23 cellular contexts compared by ENCODE assay signal in the genomic region with DNA sequence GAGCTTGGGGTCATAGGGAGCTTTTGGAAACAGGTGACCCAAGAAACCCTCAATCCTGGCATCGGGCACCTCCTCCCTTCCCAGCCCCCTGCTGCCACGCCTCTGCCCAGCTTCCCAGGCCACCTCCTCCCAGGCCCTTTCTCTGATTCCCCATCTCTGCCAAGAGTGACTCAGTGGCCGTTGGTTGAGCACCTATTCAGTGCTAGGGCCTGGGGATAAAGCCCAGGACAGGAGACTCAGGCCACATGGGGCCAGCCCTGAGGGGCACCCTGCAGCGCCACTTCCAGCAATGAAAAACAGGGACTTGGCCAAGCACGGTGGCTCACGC.
DNase-seq lines count a peak whose midpoint lies in the region; ATAC-seq and TF ChIP-seq lines count a peak whose summit lies in the region.
"Had no signal": no experiment of that assay in that cellular context is flagged by ENCODE, and none has a peak within 500 bp of the region (broad histone marks: within the 10 kb centered on the region; RNA-seq: fewer than 3 reads in every experiment).

No MANE protein-coding gene starts in this region.

- H3K9me3 Mint-ChIP-seq in activated naive CD4-positive, alpha-beta T cell treated with anti-CD3 and anti-CD28 coated beads for 36 hours = no peaks in the 10 kb centered on the region
- H3K9me3 Mint-ChIP-seq: activated CD4-positive, alpha-beta memory T cell treated with anti-CD3 and anti-CD28 coated beads for 36 hours; activated T-cell treated with anti-CD3 and anti-CD28 coated beads, Interleukin-2, amount 50 U/mL, for 4 hours; immature natural killer cell; nephron progenitor cell had no signal

- dilution Hi-C loops in IMR-90 (cut with HindIII; ENCODE audit: low sequenced_read_pairs, unreplicated experiment) = no loop called here

- no TSS peak for BruUV-seq in IMR-90 (replicated peaks; lab: Mats Ljungman, UMichigan)

- H3K9me1 ChIP-seq in IMR-90 (ENCODE audit: insufficient read depth, low read length) = peaks cover 31% of the 10 kb centered on the region

- no peak overlapping the region for H2BK120ac ChIP-seq in IMR-90 (ENCODE audit: low read depth, low read length)

- H3K9ac ChIP-seq in IMR-90 (ENCODE audit: low read depth, low read length) = no peak overlapping the region
- peak overlapping the region; percentile 65 for H3K9ac ChIP-seq in mucosa of stomach (ENCODE audit: low read length)
- no peak overlapping the region for H3K9ac ChIP-seq in stomach smooth muscle (ENCODE audit: low read length in 2 of 2)
- H3K9ac ChIP-seq: KMS-11 had no signal

- peaks cover 37% of the 10 kb centered on the region for H3K4me1 ChIP-seq in IMR-90 (ENCODE audit: control insufficient read depth, insufficient read depth, low read length)
- H3K4me1 ChIP-seq in mucosa of stomach (ENCODE audit: control insufficient read depth, insufficient read depth, low read length) = peaks cover 98% of the 10 kb centered on the region
- peaks cover 79% of the 10 kb centered on the region for H3K4me1 ChIP-seq in stomach smooth muscle (ENCODE audit: control insufficient read depth, insufficient read depth, low read length)
- H3K4me1 ChIP-seq in adrenal gland (replicated peaks in 1 of 2) = peaks cover 19 to 82% of the 10 kb centered on the region in 2 donors

- H3K27me3 ChIP-seq in IMR-90 (ENCODE audit: control insufficient read depth, insufficient read depth, low read length) (no peaks in the 10 kb centered on the region), dorsolateral prefrontal cortex (no peaks in the 10 kb centered on the region), mucosa of stomach (ENCODE audit: control insufficient read depth, insufficient read depth, low read length) (no peaks in the 10 kb centered on the region), stomach smooth muscle (ENCODE audit: control insufficient read depth in 1 of 2, insufficient read depth in 2 of 2, low read length in 2 of 2) (no peaks in the 10 kb centered on the region), adrenal gland (no peaks in the 10 kb centered on the region)

- no peak overlapping the region for H4K5ac ChIP-seq in IMR-90 (ENCODE audit: low read depth, low read length)

- CTCF ChIA-PET in IMR-90 (lab: Yijun Ruan, JAX) = no interaction called here
- CTCF ChIA-PET in activated naive CD4-positive, alpha-beta T cell treated with anti-CD3 and anti-CD28 coated beads for 36 hours (lab: Charles Lee) = interaction anchor here (0.5 kb wide), 1 partner anchor 193 kb away, joined by 5 read pairs; no protein-coding TSS in a partner anchor

- WGBS in IMR-90 (ENCODE audit: extremely low coverage in 2 of 2, insufficient read length in 1 of 2), 2 experiments = 96% methylated on average over 5 of the region's 6 CpGs; no CpG with 5 or more reads in 1 of the 2 experiments
- WGBS in adrenal gland, 4 donors = 74 to 88% (median 86%) methylated on average over 5 to 6 of the region's 6 CpGs

- H2AK9ac ChIP-seq in IMR-90 (replicated peaks; ENCODE audit: low read depth, low read length, poor library complexity) = peak overlapping the region; percentile 76

- no peak overlapping the region for H2BK20ac ChIP-seq in IMR-90 (ENCODE audit: low read depth, low read length)

- H3K4me2 ChIP-seq in IMR-90 (ENCODE audit: low read depth, low read length) = no peak overlapping the region
- H3K4me2 ChIP-seq: KMS-11 had no signal

- POLR2A ChIA-PET in IMR-90 (lab: Charles Lee; ENCODE audit: unreplicated experiment) = no interaction called here

- H2BK15ac ChIP-seq in IMR-90 (ENCODE audit: low read depth, low read length) = no peak overlapping the region

- no peak for TF ChIP-seq RAD21 in IMR-90 (IDR thresholded peaks at IDR 0.05; ENCODE audit: low read length)

- H3K36me3 Mint-ChIP-seq in activated naive CD4-positive, alpha-beta T cell treated with anti-CD3 and anti-CD28 coated beads for 36 hours (ENCODE audit: low read depth) = no peaks in the 10 kb centered on the region
- H3K36me3 Mint-ChIP-seq: activated CD4-positive, alpha-beta memory T cell treated with anti-CD3 and anti-CD28 coated beads for 36 hours; immature natural killer cell had no signal

- peaks cover 8% of the 10 kb centered on the region for H3K4me1 Mint-ChIP-seq in activated naive CD4-positive, alpha-beta T cell treated with anti-CD3 and anti-CD28 coated beads for 36 hours (ENCODE audit: low read depth)

- peaks cover 10% of the 10 kb centered on the region for H4K20me1 ChIP-seq in IMR-90 (ENCODE audit: insufficient read depth, low read length)

- no peak overlapping the region for H3K27ac Mint-ChIP-seq in activated naive CD4-positive, alpha-beta T cell treated with anti-CD3 and anti-CD28 coated beads for 36 hours
- H3K27ac Mint-ChIP-seq: activated CD4-positive, alpha-beta memory T cell treated with anti-CD3 and anti-CD28 coated beads for 36 hours; nephron progenitor cell had no signal

- H3K27ac ChIP-seq in IMR-90 (ENCODE audit: insufficient read depth, low read length) (no peak overlapping the region), dorsolateral prefrontal cortex (peak overlapping the region in 57 of 59 donors; percentile 68 to 99 (median 98)), stomach smooth muscle (ENCODE audit: low read length) (peak overlapping the region; percentile 89), adrenal gland (peak overlapping the region in 2 of 5 donors; percentile 72 to 93)
- H3K27ac ChIP-seq: KMS-11 had no signal

- TF ChIP-seq CTCF in IMR-90 (conservative IDR thresholded peaks at IDR 0.05; ENCODE audit: low read depth, low read length) = no peak
- TF ChIP-seq CTCF in dorsolateral prefrontal cortex (IDR thresholded peaks at IDR 0.05 in 54 of 56, conservative IDR thresholded peaks at IDR 0.05 in 2 of 56; ENCODE audit: low read depth in 1 of 56, partially characterized antibody in 56 of 56) = no peak
- no peak for TF ChIP-seq CTCF in adrenal gland (IDR thresholded peaks at IDR 0.05)

- no peak overlapping the region for H3K4ac ChIP-seq in IMR-90 (ENCODE audit: low read depth, low read length)

- H3K4me3 ChIP-seq in IMR-90 (ENCODE audit: insufficient read depth, low read depth, low read length) (no peak overlapping the region), dorsolateral prefrontal cortex (no peak overlapping the region), mucosa of stomach (ENCODE audit: low read length) (no peak overlapping the region), stomach smooth muscle (ENCODE audit: low read length in 2 of 2) (no peak overlapping the region), adrenal gland (no peak overlapping the region)

- TF ChIP-seq POLR2A in IMR-90 (IDR thresholded peaks at IDR 0.05; ENCODE audit: low read depth, low read length) = no peak
- TF ChIP-seq POLR2A in adrenal gland (IDR thresholded peaks at IDR 0.05) = no peak

- DNase-seq in IMR-90 (no peak), dorsolateral prefrontal cortex (no peak), NCI-H226 (no peak), adrenal gland (no peak)
- DNase-seq in activated naive CD4-positive, alpha-beta T cell treated with anti-CD3 and anti-CD28 coated beads for 36 hours = no peak
- DNase-seq: activated CD4-positive, alpha-beta memory T cell treated with anti-CD3 and anti-CD28 coated beads for 36 hours; activated T-cell treated with anti-CD3 and anti-CD28 coated beads, Interleukin-2, amount 50 U/mL, for 4 hours; COR-L47; immature natural killer cell; mammary epithelial cell; NCI-H1048; NCI-H2107; NCI-H526 treated with DMSO at 0.1 percent for 48 hours; nephron progenitor cell; retina; SHP77 treated with DMSO at 0.1 percent for 48 hours; stimulated activated naive CD8-positive, alpha-beta T cell treated with anti-CD3 and anti-CD28 coated beads, Interleukin-15, Interleukin-2, amounts not matched to agents 100 U/mL and 50 U/mL, for 24 hours; WERI-Rb-1 had no signal

- no peak overlapping the region for H3K56ac ChIP-seq in IMR-90 (ENCODE audit: extremely low read depth, insufficient read depth, low read length)

- H4K91ac ChIP-seq in IMR-90 (ENCODE audit: insufficient read depth, low read depth, low read length) = no peak overlapping the region

- no peak overlapping the region for H2BK5ac ChIP-seq in IMR-90 (ENCODE audit: low read depth, low read length, poor library complexity, severe bottlenecking)

- H3K23ac ChIP-seq in IMR-90 (ENCODE audit: low read depth, low read length) = no peak overlapping the region

- H3K9me3 ChIP-seq in IMR-90 (ENCODE audit: control insufficient read depth, insufficient read depth, low read length) = no peaks in the 10 kb centered on the region
- H3K9me3 ChIP-seq in mucosa of stomach (ENCODE audit: control insufficient read depth, low read length) = no peaks in the 10 kb centered on the region
- H3K9me3 ChIP-seq in stomach smooth muscle (ENCODE audit: control insufficient read depth in 2 of 2, low read length in 2 of 2) = no peaks in the 10 kb centered on the region
- H3K9me3 ChIP-seq in adrenal gland (replicated peaks in 1 of 3) = no peaks in the 10 kb centered on the region

- H3K4me3 Mint-ChIP-seq in activated naive CD4-positive, alpha-beta T cell treated with anti-CD3 and anti-CD28 coated beads for 36 hours = no peak overlapping the region
- H3K4me3 Mint-ChIP-seq: activated CD4-positive, alpha-beta memory T cell treated with anti-CD3 and anti-CD28 coated beads for 36 hours; activated T-cell treated with anti-CD3 and anti-CD28 coated beads, Interleukin-2, amount 50 U/mL, for 4 hours; immature natural killer cell; nephron progenitor cell had no signal

- H3K36me3 ChIP-seq in IMR-90 (ENCODE audit: control insufficient read depth, insufficient read depth, low read length) = peaks cover 9% of the 10 kb centered on the region; the same call in 1 of the 2 replicates
- H3K36me3 ChIP-seq in mucosa of stomach (ENCODE audit: control insufficient read depth, insufficient read depth, low read length) = peaks cover 10% of the 10 kb centered on the region
- H3K36me3 ChIP-seq in stomach smooth muscle (ENCODE audit: control insufficient read depth in 2 of 2, insufficient read depth in 2 of 2, low read length in 2 of 2) = peaks cover 0 to 2% of the 10 kb centered on the region in 2 donors
- peaks cover 0 to 10% of the 10 kb centered on the region in 2 donors for H3K36me3 ChIP-seq in adrenal gland (replicated peaks in 1 of 2)

- H3K14ac ChIP-seq in IMR-90 (replicated peaks; ENCODE audit: low read depth, low read length) = no peak overlapping the region

- intact Hi-C loops in IMR-90 (cut with micrococcal nuclease) = no loop called here
- intact Hi-C loops in dorsolateral prefrontal cortex (cut with DNase I) = no loop called here
- intact Hi-C loops in adrenal gland (cut with DNase I) = no loop called here
- intact Hi-C loops in activated naive CD4-positive, alpha-beta T cell treated with anti-CD3 and anti-CD28 coated beads for 36 hours (cut with micrococcal nuclease) = no loop called here

- no peak for ATAC-seq in IMR-90 (ENCODE audit: low read depth)
- no peak for ATAC-seq in GM19467 (IDR thresholded peaks at IDR 0.05; ENCODE audit: unreplicated experiment)
- ATAC-seq: activated T-cell treated with anti-CD3 and anti-CD28 coated beads, Interleukin-2, amount 50 U/mL, for 4 hours; HCT116; stimulated activated naive CD8-positive, alpha-beta T cell treated with anti-CD3 and anti-CD28 coated beads, Interleukin-15, Interleukin-2, amounts not matched to agents 100 U/mL and 50 U/mL, for 24 hours had no signal

- in situ Hi-C loops in IMR-90 (cut with MboI; ENCODE audit: low sequenced_read_pairs) = no loop called here

- H2AFZ ChIP-seq in IMR-90 (replicated peaks; ENCODE audit: low read length, poor library complexity) = no peak overlapping the region

- H4K8ac ChIP-seq in IMR-90 (ENCODE audit: low read depth in 2 of 2, low read length in 2 of 2) = no peak overlapping the region

- H3K18ac ChIP-seq in IMR-90 (ENCODE audit: low read depth, low read length) = no peak overlapping the region

- H2AK5ac ChIP-seq in IMR-90 (ENCODE audit: low read depth, low read length) = no peak overlapping the region

- H3K79me1 ChIP-seq in IMR-90 (ENCODE audit: low read depth in 1 of 2, low read length in 2 of 2) = peaks cover 10 to 95% of the 10 kb centered on the region in 2 experiments

- H3K27me3 Mint-ChIP-seq in activated naive CD4-positive, alpha-beta T cell treated with anti-CD3 and anti-CD28 coated beads for 36 hours (ENCODE audit: low read depth) = no peaks in the 10 kb centered on the region
- H3K27me3 Mint-ChIP-seq: activated CD4-positive, alpha-beta memory T cell treated with anti-CD3 and anti-CD28 coated beads for 36 hours had no signal
